In the genomic region with DNA sequence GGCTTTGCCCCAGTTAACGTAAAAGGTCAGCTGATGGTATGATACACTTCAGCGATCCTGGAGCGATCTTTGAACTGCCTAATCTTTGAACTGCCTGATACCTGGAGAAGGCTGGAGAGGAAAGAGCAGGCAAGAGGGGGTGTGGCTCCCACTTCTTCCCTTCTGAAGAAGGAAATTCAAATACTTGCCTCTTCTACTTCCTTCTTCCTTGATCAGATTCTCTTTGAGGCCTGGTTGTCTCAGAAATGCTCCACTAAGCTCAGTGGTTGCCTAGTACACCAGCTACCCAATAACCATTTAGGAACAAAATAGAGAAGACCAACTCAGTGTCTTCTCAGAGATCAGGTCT, we compare ENCODE assay signal across 8 cellular contexts. TPM values are rescaled to one million over a fixed set of nuclear protein-coding genes. Genes with fewer than 3 reads are reported as not detected.
DNase-seq lines count a peak whose midpoint lies in the region; TF ChIP-seq lines count a peak whose summit lies in the region.

No MANE protein-coding gene starts in this region.

- peak; percentile 24 for DNase-seq in activated naive CD4-positive, alpha-beta T cell treated with Interleukin-2 at 50 U/mL for 16 hours
- no peak for DNase-seq in activated naive CD4-positive, alpha-beta T cell treated with anti-CD3 and anti-CD28 coated beads, Interleukin-2, amount 50 U/mL, for 16 hours
- DNase-seq in MM.1S (peak; percentile 39), brain microvascular endothelial cell (no peak), HPDE6-E6E7 (ENCODE audit: extremely low spot score) (no peak), GOT3 (lab: John Stamatoyannopoulos, UW) (no peak)

- H4K20me1 ChIP-seq in MM.1S (ENCODE audit: insufficient read depth, low read length) = no peaks in the 10 kb centered on the region

- H3K9me3 ChIP-seq in MM.1S (replicated peaks; ENCODE audit: insufficient read depth, low read length) = no peaks in the 10 kb centered on the region
- H3K9me3 ChIP-seq in liver (ENCODE audit: control insufficient read depth in 4 of 4, low read length in 3 of 4) = no peaks in the 10 kb centered on the region
- no peaks in the 10 kb centered on the region for H3K9me3 ChIP-seq in thymus (ENCODE audit: control insufficient read depth)

- no peaks in the 10 kb centered on the region for H3K27me3 ChIP-seq in MM.1S (replicated peaks; ENCODE audit: insufficient read depth, low read length)
- no peaks in the 10 kb centered on the region for H3K27me3 ChIP-seq in brain microvascular endothelial cell (replicated peaks)
- no peaks in the 10 kb centered on the region for H3K27me3 ChIP-seq in liver (ENCODE audit: control insufficient read depth in 4 of 4, insufficient read depth in 4 of 4, low read length in 3 of 4)
- H3K27me3 ChIP-seq in thymus (ENCODE audit: control insufficient read depth, insufficient read depth) = no peaks in the 10 kb centered on the region

- in situ Hi-C loops in brain microvascular endothelial cell (cut with HindIII; ENCODE audit: low pct_ligation_motif_present, low sequenced_read_pairs) = no loop called here

- no peaks in the 10 kb centered on the region for H3K9me2 ChIP-seq in MM.1S (replicated peaks; ENCODE audit: insufficient read depth, low read length)

- WGBS in liver = 3% methylated on average over 3 of the region's 3 CpGs
- 19% methylated on average over 3 of the region's 3 CpGs for WGBS in thymus

- H3K4me1 ChIP-seq in MM.1S (ENCODE audit: low read length) (peaks cover 28% of the 10 kb centered on the region), liver (ENCODE audit: control insufficient read depth in 4 of 4, insufficient read depth in 4 of 4, low read length in 3 of 4) (peaks cover 5 to 27% (median 12%) of the 10 kb centered on the region in 4 donors), thymus (ENCODE audit: control insufficient read depth, insufficient read depth, low read length) (peaks cover 9% of the 10 kb centered on the region)

- peak overlapping the region; percentile 70; the same call in 1 of the 2 replicates for H2AFZ ChIP-seq in MM.1S (ENCODE audit: low read length)

- H3F3A ChIP-seq in MM.1S (ENCODE audit: insufficient read depth, low read length) = peaks cover 46% of the 10 kb centered on the region

- H3K79me2 ChIP-seq in MM.1S (ENCODE audit: low read length) = peaks cover 50% of the 10 kb centered on the region

- peak overlapping the region; percentile 81 for H3K9ac ChIP-seq in MM.1S (ENCODE audit: low read length)
- peak overlapping the region; percentile 21 to 67 for H3K9ac ChIP-seq in liver (ENCODE audit: low read depth in 1 of 2, low read length in 2 of 2)

- H3K4me3 ChIP-seq in MM.1S (ENCODE audit: low read length) = peak overlapping the region; percentile 80
- peak overlapping the region; percentile 78 for H3K4me3 ChIP-seq in brain microvascular endothelial cell (ENCODE audit: low read depth, low read length)
- peak overlapping the region; percentile 56 to 95 (median 73) for H3K4me3 ChIP-seq in liver (ENCODE audit: low read depth in 1 of 3, low read length in 3 of 3)
- peak overlapping the region; percentile 85 for H3K4me3 ChIP-seq in thymus (ENCODE audit: low read length)

- H3K36me3 ChIP-seq in MM.1S (replicated peaks; ENCODE audit: insufficient read depth, low read length) (no peaks in the 10 kb centered on the region), brain microvascular endothelial cell (replicated peaks) (no peaks in the 10 kb centered on the region), liver (ENCODE audit: control insufficient read depth in 4 of 4, insufficient read depth in 3 of 4, low read depth in 1 of 4, low read length in 3 of 4) (no peaks in the 10 kb centered on the region), thymus (ENCODE audit: control insufficient read depth, insufficient read depth) (no peaks in the 10 kb centered on the region)

- H3K27ac ChIP-seq in MM.1S (ENCODE audit: low read length) (peak overlapping the region; percentile 93), brain microvascular endothelial cell (no peak overlapping the region), liver (ENCODE audit: low read depth in 1 of 2, low read length in 2 of 2) (peak overlapping the region; percentile 84 to 87), thymus (ENCODE audit: low read depth) (peak overlapping the region; percentile 9)

- no peak for TF ChIP-seq RAD21 in liver (IDR thresholded peaks at IDR 0.05)

- TF ChIP-seq CTCF in MM.1S (IDR thresholded peaks at IDR 0.05; ENCODE audit: low read length) (no peak), brain microvascular endothelial cell (IDR thresholded peaks at IDR 0.05; ENCODE audit: low read depth, low read length, missing control alignments) (no peak), liver (IDR thresholded peaks at IDR 0.05; ENCODE audit: low read depth, low read length, missing input control) (no peak)

- peak overlapping the region; percentile 84 for H3K4me2 ChIP-seq in MM.1S (ENCODE audit: low read depth, low read length)

TF ChIP-seq in liver, 16 proteins besides CTCF, POLR2A, EP300 and RAD21:
- TF ChIP-seq RXRA (IDR thresholded peaks at IDR 0.05) (peak; percentile 42 to 81), HNF4G (IDR thresholded peaks at IDR 0.05) (peak; percentile 44), HNF4A (conservative IDR thresholded peaks at IDR 0.05) (peak; percentile 79 to 91), SP1 (IDR thresholded peaks at IDR 0.05) (no peak), JUND (IDR thresholded peaks at IDR 0.05) (no peak), FOXA2 (IDR thresholded peaks at IDR 0.05) (no peak), NR2F2 (IDR thresholded peaks at IDR 0.05) (no peak), EGR1 (IDR thresholded peaks at IDR 0.05; ENCODE audit: low read depth in 2 of 2) (peak in 1 of 2 donors; percentile 24)

RNA-seq across cellular contexts. Expression of a gene that starts 0.6 kb away (rescaled TPM):
- total RNA-seq in liver = 10 to 100 TPM; 22.6 to 32.8 TPM
- polyA plus RNA-seq in liver (10 to 100 TPM; 20.5 to 29.7 TPM), thymus (10.0 TPM)

Comparison
In these comparisons a context has a peak if more than half of its experiments do, and no peak if none do; other contexts are left out.
1. DNase-seq: peak in activated naive CD4-positive, alpha-beta T cell treated with Interleukin-2 at 50 U/mL for 16 hours (single experiment) and MM.1S (single experiment); none in activated naive CD4-positive, alpha-beta T cell treated with anti-CD3 and anti-CD28 coated beads, Interleukin-2, amount 50 U/mL, for 16 hours (single experiment), brain microvascular endothelial cell (single experiment), HPDE6-E6E7 (single experiment) and GOT3 (single experiment).
2. Peak in every context shown above with its lines, with median percentiles within 50 percentile points of each other: H3K4me3 ChIP-seq.